Comparison of ENCODE assay signal across 19 cellular contexts in the genomic region with DNA sequence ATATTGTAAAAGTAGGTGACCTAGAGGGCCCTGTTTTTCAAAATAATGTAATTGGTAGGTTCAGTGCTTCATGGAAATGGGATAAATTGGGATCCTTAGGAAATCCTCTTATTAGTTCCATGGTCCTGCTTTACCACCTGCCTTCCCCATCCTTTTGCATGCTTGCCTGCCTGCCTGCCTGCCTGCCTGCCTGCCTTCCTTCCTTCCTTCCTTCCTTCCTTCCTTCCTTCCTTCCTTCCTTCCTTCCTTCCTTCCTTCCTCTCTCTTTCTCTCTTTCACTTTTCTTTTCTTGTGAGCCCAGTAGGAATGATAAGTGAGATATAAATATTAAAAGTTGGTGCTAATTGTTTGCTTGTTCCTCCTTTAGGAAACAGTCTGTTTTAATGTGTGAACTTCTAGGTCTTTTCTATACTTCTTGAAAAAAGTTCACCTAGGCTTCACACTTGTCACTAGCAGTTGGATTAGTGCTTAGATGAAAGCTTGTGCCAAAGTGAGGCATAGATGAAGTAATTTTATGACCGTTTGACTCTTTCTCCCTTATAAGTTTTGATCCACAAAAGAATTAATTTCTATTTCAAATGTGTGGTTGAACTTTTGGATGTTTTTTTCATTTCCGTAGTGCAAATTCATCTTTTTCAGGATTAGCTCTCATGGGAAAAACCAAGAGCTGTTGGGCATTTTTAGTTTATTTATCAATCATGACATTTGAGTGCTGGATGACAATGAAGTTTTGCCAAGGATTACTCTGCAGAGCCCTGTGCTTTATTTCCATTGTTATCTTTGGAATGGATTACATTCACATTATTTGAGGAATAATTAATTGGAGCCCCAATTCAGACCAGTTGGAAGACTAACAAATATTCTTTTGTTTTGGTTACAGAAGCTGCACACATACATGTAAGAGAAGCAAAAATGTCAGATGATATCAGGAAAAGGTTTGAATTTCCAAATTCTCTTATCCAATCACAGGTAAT.
"Had no signal": no experiment of that assay in that cellular context is flagged by ENCODE, and none has a peak within 500 bp of the region (broad histone marks: within the 10 kb centered on the region; RNA-seq: fewer than 3 reads in every experiment).

No MANE protein-coding gene starts in this region.

- H3K27ac Mint-ChIP-seq: stimulated activated memory B cell treated with anti-CD40 and anti-IgM and Interleukin-4, amounts not matched to agents 10 μg/mL and 1 μg/mL and 100 μg/mL, for 72 hours; stimulated activated naive CD8-positive, alpha-beta T cell treated with anti-CD3 and anti-CD28 coated beads, Interleukin-15, Interleukin-2, amounts not matched to agents 100 ng/mL and 50 ng/mL, for 24 hours had no signal

- H3K36me3 ChIP-seq: left lung, neutrophil, right lobe of liver, vagina had no signal

- H3K27me3 ChIP-seq: foreskin keratinocyte, left lung, neutrophil, right lobe of liver, tibial artery, upper lobe of left lung, vagina had no signal

- DNase-seq: cortex of kidney; erythroblast; foreskin keratinocyte; immature natural killer cell; left lung; lower lobe of right lung; naive thymus-derived CD4-positive, alpha-beta T cell; psoas muscle; retina; right lobe of liver; stimulated activated CD4-positive, alpha-beta T cell treated with anti-CD3 and anti-CD28 coated beads, Interleukin-4, amount 100 ng/mL, for 1 hour; stimulated activated CD8-positive, alpha-beta memory T cell treated with anti-CD3 and anti-CD28 coated beads, Interleukin-4, amount 100 ng/mL, for 48 hours; tibial artery; upper lobe of left lung had no signal

- H3K4me3 ChIP-seq: left lung, lower lobe of right lung, psoas muscle, right lobe of liver, tibial artery, upper lobe of left lung, vagina had no signal

- ATAC-seq: foreskin keratinocyte; left lung; lower lobe of right lung; naive thymus-derived CD4-positive, alpha-beta T cell; psoas muscle; right lobe of liver; stimulated activated memory B cell treated with anti-CD40 and anti-IgM and Interleukin-4, amounts not matched to agents 10 μg/mL and 1 μg/mL and 100 μg/mL, for 72 hours had no signal

- H3K27ac ChIP-seq: foreskin keratinocyte, left lung, lower lobe of right lung, neutrophil, psoas muscle, right lobe of liver, tibial artery, upper lobe of left lung, vagina had no signal

- H3K9me3 ChIP-seq: left lung, lower lobe of right lung, neutrophil, psoas muscle, right lobe of liver, tibial artery, upper lobe of left lung, vagina had no signal

- FAIRE-seq: keratinocyte had no signal

- H3K27me3 Mint-ChIP-seq: naive thymus-derived CD4-positive, alpha-beta T cell; stimulated activated memory B cell treated with anti-CD40 and anti-IgM and Interleukin-4, amounts not matched to agents 10 μg/mL and 1 μg/mL and 100 μg/mL, for 72 hours; stimulated activated naive CD8-positive, alpha-beta T cell treated with anti-CD3 and anti-CD28 coated beads, Interleukin-15, Interleukin-2, amounts not matched to agents 100 ng/mL and 50 ng/mL, for 24 hours had no signal

- H3K9me3 Mint-ChIP-seq: immature natural killer cell had no signal

- H3K4me1 ChIP-seq: foreskin keratinocyte, lower lobe of right lung, psoas muscle, right lobe of liver, tibial artery, vagina had no signal

- H3K4me3 Mint-ChIP-seq: stimulated activated memory B cell treated with anti-CD40 and anti-IgM and Interleukin-4, amounts not matched to agents 10 μg/mL and 1 μg/mL and 100 μg/mL, for 72 hours; stimulated activated naive CD8-positive, alpha-beta T cell treated with anti-CD3 and anti-CD28 coated beads, Interleukin-15, Interleukin-2, amounts not matched to agents 100 ng/mL and 50 ng/mL, for 24 hours had no signal
